9 cellular contexts compared by ENCODE assay signal in the genomic region with DNA sequence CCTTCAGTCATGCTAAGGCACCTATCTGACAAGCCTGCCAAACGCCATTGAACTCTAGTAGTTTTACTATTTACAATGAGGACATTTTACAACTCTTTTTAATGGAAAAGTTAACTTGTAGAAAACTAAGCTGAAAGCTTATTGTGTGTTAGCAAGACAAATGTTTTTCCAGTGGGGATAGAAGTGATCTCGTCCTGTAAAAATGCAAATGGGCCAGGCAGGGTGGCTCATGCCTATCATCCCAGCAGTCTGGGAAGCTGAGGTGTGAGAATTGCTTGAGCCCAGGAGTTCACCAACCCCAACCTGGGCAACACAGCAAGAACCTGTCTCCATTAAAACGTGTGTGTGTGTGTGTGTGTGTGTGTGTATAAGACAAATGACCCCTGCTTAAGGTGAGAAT. TPM values are rescaled to one million over a fixed set of nuclear protein-coding genes. Genes with fewer than 3 reads are reported as not detected.
DNase-seq lines count a peak whose midpoint lies in the region; ATAC-seq and TF ChIP-seq lines count a peak whose summit lies in the region.
"Had no signal": no experiment of that assay in that cellular context is flagged by ENCODE, and none has a peak within 500 bp of the region (broad histone marks: within the 10 kb centered on the region; RNA-seq: fewer than 3 reads in every experiment).

No MANE protein-coding gene starts in this region.

- DNase-seq in ACHN (peak; percentile 53), HCEC 1CT (peak; percentile 40), left lung (no peak), substantia nigra (lab: John Stamatoyannopoulos, UW) (no peak), upper lobe of right lung (no peak), DMS114 treated with DMSO at 0.1 percent for 48 hours (lab: John Stamatoyannopoulos, UW; ENCODE audit: unreplicated experiment) (no peak)
- DNase-seq in activated naive CD8-positive, alpha-beta T cell treated with anti-CD3 and anti-CD28 coated beads, Interleukin-2, amount 10 ng/mL, durations not matched to agents 7 days and 5 days, result no peak
- DNase-seq: NCI-H774 had no signal

- peak overlapping the region; percentile 89 for H3K4me3 Mint-ChIP-seq in activated naive CD8-positive, alpha-beta T cell treated with anti-CD3 and anti-CD28 coated beads, Interleukin-2, amount 10 ng/mL, durations not matched to agents 7 days and 5 days

- no peak overlapping the region for H3K9ac ChIP-seq in muscle layer of colon (ENCODE audit: low read length)

- in situ Hi-C loops in ACHN (cut with HindIII; ENCODE audit: low pct_ligation_motif_present, low pct_unique_long_range_greater_than_20kb, low sequenced_read_pairs), result no loop called here

- H3K4me3 ChIP-seq in muscle layer of colon (ENCODE audit: low read depth in 1 of 2, low read length in 2 of 2) (peak overlapping the region in 1 of 2 donors; percentile 74), left lung (no peak overlapping the region), upper lobe of right lung (no peak overlapping the region)

- H3K27me3 ChIP-seq in muscle layer of colon (ENCODE audit: control insufficient read depth in 1 of 2, insufficient read depth in 2 of 2, low read length in 2 of 2), result no peaks in the 10 kb centered on the region
- no peaks in the 10 kb centered on the region for H3K27me3 ChIP-seq in left lung
- no peaks in the 10 kb centered on the region for H3K27me3 ChIP-seq in upper lobe of right lung

- H3K36me3 ChIP-seq in muscle layer of colon (ENCODE audit: insufficient read depth, low read length) (no peaks in the 10 kb centered on the region), left lung (no peaks in the 10 kb centered on the region), upper lobe of right lung (no peaks in the 10 kb centered on the region)

- H3K27me3 Mint-ChIP-seq in activated naive CD8-positive, alpha-beta T cell treated with anti-CD3 and anti-CD28 coated beads, Interleukin-2, amount 10 ng/mL, durations not matched to agents 7 days and 5 days, result peaks cover 4% of the 10 kb centered on the region

- H3K9me3 Mint-ChIP-seq in activated naive CD8-positive, alpha-beta T cell treated with anti-CD3 and anti-CD28 coated beads, Interleukin-2, amount 10 ng/mL, durations not matched to agents 7 days and 5 days, result no peaks in the 10 kb centered on the region

- POLR2A ChIA-PET in activated naive CD8-positive, alpha-beta T cell treated with anti-CD3 and anti-CD28 coated beads, Interleukin-2, amount 10 ng/mL, durations not matched to agents 7 days and 5 days (lab: Charles Lee), result interaction anchor here (1.1 to 6.0 kb wide), 3 partner anchors 40 to 814 kb away, joined by 4 to 47 read pairs (median 5); a partner anchor contains a TSS

- ATAC-seq in activated naive CD8-positive, alpha-beta T cell treated with anti-CD3 and anti-CD28 coated beads, Interleukin-2, amount 10 ng/mL, durations not matched to agents 7 days and 5 days (ENCODE audit: low read depth), result no peak
- ATAC-seq in left lung (no peak), upper lobe of right lung (no peak)

- H3K4me1 Mint-ChIP-seq in activated naive CD8-positive, alpha-beta T cell treated with anti-CD3 and anti-CD28 coated beads, Interleukin-2, amount 10 ng/mL, durations not matched to agents 7 days and 5 days, result peaks cover 45% of the 10 kb centered on the region

- H3K36me3 Mint-ChIP-seq in activated naive CD8-positive, alpha-beta T cell treated with anti-CD3 and anti-CD28 coated beads, Interleukin-2, amount 10 ng/mL, durations not matched to agents 7 days and 5 days, result peaks cover 1% of the 10 kb centered on the region

- H3K4me1 ChIP-seq in muscle layer of colon (ENCODE audit: insufficient read depth, low read length) (peaks cover 13% of the 10 kb centered on the region), left lung (peaks cover 0 to 51% of the 10 kb centered on the region in 2 donors), upper lobe of right lung (peaks cover 34% of the 10 kb centered on the region)

- TF ChIP-seq CTCF in left lung (IDR thresholded peaks at IDR 0.05) (no peak), upper lobe of right lung (IDR thresholded peaks at IDR 0.05) (no peak)

- intact Hi-C loops in left lung (cut with DNase I) (no loop called here), upper lobe of right lung (cut with DNase I) (no loop called here)

- H3K27ac ChIP-seq in muscle layer of colon (ENCODE audit: low read depth, low read length) (peak overlapping the region; percentile 29), left lung (no peak overlapping the region), substantia nigra (ENCODE audit: low read depth, low read length, poor library complexity, severe bottlenecking) (no peak overlapping the region), upper lobe of right lung (no peak overlapping the region)

- no peaks in the 10 kb centered on the region for H3K9me3 ChIP-seq in muscle layer of colon (ENCODE audit: low read length)
- no peaks in the 10 kb centered on the region for H3K9me3 ChIP-seq in left lung
- H3K9me3 ChIP-seq in upper lobe of right lung, result no peaks in the 10 kb centered on the region

- peak overlapping the region; percentile 90 for H3K27ac Mint-ChIP-seq in activated naive CD8-positive, alpha-beta T cell treated with anti-CD3 and anti-CD28 coated beads, Interleukin-2, amount 10 ng/mL, durations not matched to agents 7 days and 5 days

RNA-seq across cellular contexts. Expression of a gene that starts 1.2 kb away (rescaled TPM):
- total RNA-seq in activated naive CD8-positive, alpha-beta T cell treated with anti-CD3 and anti-CD28 coated beads, Interleukin-2, amount 10 ng/mL, durations not matched to agents 7 days and 5 days, result 10 to 100 TPM; 50.0 to 50.1 TPM
- total RNA-seq in left lung, result 10 to 100 TPM; 49.3 to 68.5 TPM
- total RNA-seq in upper lobe of right lung, result 53.7 TPM

Comparison
In these comparisons a context has a peak if more than half of its experiments do, and no peak if none do; other contexts are left out.
1. DNase-seq: peak in ACHN (single experiment) and HCEC 1CT (single experiment); none in activated naive CD8-positive, alpha-beta T cell treated with anti-CD3 and anti-CD28 coated beads, Interleukin-2, amount 10 ng/mL, durations not matched to agents 7 days and 5 days (single experiment), left lung (0 of 2), substantia nigra (0 of 49), upper lobe of right lung (single experiment) and DMS114 treated with DMSO at 0.1 percent for 48 hours (single experiment).